ENCODE assay signal across 18 cellular contexts in the genomic region with DNA sequence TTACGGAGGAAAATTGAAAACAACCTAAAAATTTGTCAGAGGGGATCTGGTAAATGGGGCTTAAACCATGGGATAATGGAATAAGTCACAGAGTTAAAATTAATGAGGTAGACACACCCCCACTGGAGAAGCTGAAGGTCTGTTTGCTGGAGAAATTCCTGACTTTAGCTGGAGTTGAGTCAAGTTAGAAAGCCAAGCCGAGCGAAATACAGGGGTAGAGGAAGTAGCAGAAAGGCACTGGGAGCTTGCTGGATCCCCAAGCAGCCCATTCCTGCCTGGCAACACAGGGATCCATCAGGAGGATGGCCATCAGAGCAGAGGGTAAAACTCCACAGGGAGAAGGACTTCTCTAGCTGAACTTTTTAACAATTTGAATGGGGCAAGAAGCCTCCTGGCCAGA.
DNase-seq lines count a peak whose midpoint lies in the region; ATAC-seq, FAIRE-seq and TF ChIP-seq lines count a peak whose summit lies in the region.
"Had no signal": no experiment of that assay in that cellular context is flagged by ENCODE, and none has a peak within 500 bp of the region (broad histone marks: within the 10 kb centered on the region; RNA-seq: fewer than 3 reads in every experiment).

No MANE protein-coding gene starts in this region.

- whole genome bisulfite sequencing in H9 (ENCODE audit: extremely low coverage, insufficient read length, low lambda C conversion rate): no CpG with 5 or more reads among the region's 3 CpGs

- no peaks in the 10 kb centered on the region for H3K23me2 ChIP-seq in H9 (ENCODE audit: insufficient read length, low read depth, low read length, poor library complexity, severe bottlenecking)

- no peaks in the 10 kb centered on the region for H3K9me3 ChIP-seq in CD8-positive, alpha-beta T cell (ENCODE audit: low read length)
- H3K9me3 ChIP-seq in H9 (ENCODE audit: control insufficient read depth, low read depth, low read length): peaks cover under 1% of the 10 kb centered on the region

- no peaks in the 10 kb centered on the region for H3K4me1 ChIP-seq in CD8-positive, alpha-beta T cell (ENCODE audit: insufficient read depth, low read length)
- no peaks in the 10 kb centered on the region; the same call in 1 of the 2 replicates for H3K4me1 ChIP-seq in H9 (ENCODE audit: insufficient read depth, low read length)

- peaks cover 46% of the 10 kb centered on the region for H3K36me3 Mint-ChIP-seq in CD8-positive, alpha-beta T cell
- H3K36me3 Mint-ChIP-seq in H9 (ENCODE audit: insufficient read depth in 1 of 3, low read depth in 3 of 3) (peaks cover 15 to 33% (median 19%) of the 10 kb centered on the region in 3 experiments), nephron progenitor cell (ENCODE audit: low read depth) (peaks cover 46% of the 10 kb centered on the region)

- peak overlapping the region; percentile 67 for H3K27ac Mint-ChIP-seq in CD8-positive, alpha-beta T cell
- H3K27ac Mint-ChIP-seq in H9 (peak overlapping the region; percentile 0 to 78 (median 63); a peak in 6 of 7 replicates), nephron progenitor cell (peak overlapping the region; percentile 70)

- H3K79me2 ChIP-seq in H9 (ENCODE audit: insufficient read depth, low read length): no peaks in the 10 kb centered on the region

- no peak overlapping the region for H2AK5ac ChIP-seq in H9 (ENCODE audit: insufficient read length, low read length)

- H2BK120ac ChIP-seq in H9 (ENCODE audit: low read depth, low read length, poor library complexity, severe bottlenecking): no peak overlapping the region

- H3K4me3 Mint-ChIP-seq in CD8-positive, alpha-beta T cell: no peak overlapping the region
- H3K4me3 Mint-ChIP-seq in H9 (no peak overlapping the region), nephron progenitor cell (no peak overlapping the region)

- no peak overlapping the region for H2BK15ac ChIP-seq in H9 (ENCODE audit: low read depth, low read length)

- peaks cover 16% of the 10 kb centered on the region for H3K4me1 Mint-ChIP-seq in CD8-positive, alpha-beta T cell (ENCODE audit: low read depth)
- peaks cover 25 to 29% of the 10 kb centered on the region in 2 experiments for H3K4me1 Mint-ChIP-seq in H9
- H3K4me1 Mint-ChIP-seq in nephron progenitor cell: peaks cover 16% of the 10 kb centered on the region

- no peaks in the 10 kb centered on the region for H3K27me3 Mint-ChIP-seq in CD8-positive, alpha-beta T cell (ENCODE audit: low read depth)
- no peaks in the 10 kb centered on the region; the same call in 1 of the 2 replicates for H3K27me3 Mint-ChIP-seq in H9 (ENCODE audit: low read depth)
- H3K27me3 Mint-ChIP-seq in nephron progenitor cell (ENCODE audit: low read depth, poor library complexity): no peaks in the 10 kb centered on the region

- H3K4me2 ChIP-seq in H9 (ENCODE audit: insufficient read depth, insufficient read length, low read length): no peak overlapping the region

- H3K56ac ChIP-seq in H9 (ENCODE audit: insufficient read length, low read depth, low read length): no peak overlapping the region

- peaks cover 4% of the 10 kb centered on the region for H3K36me3 ChIP-seq in CD8-positive, alpha-beta T cell (ENCODE audit: insufficient read depth, low read length)

- no peak for DNase-seq in CD8-positive, alpha-beta T cell
- peak; percentile 25 for DNase-seq in H9
- DNase-seq in choroid plexus epithelial cell (ENCODE audit: low read depth): peak; percentile 4
- DNase-seq in nephron progenitor cell: no peak
- no peak for DNase-seq in HUDEP-2 (lab: John Stamatoyannopoulos, UW; ENCODE audit: unreplicated experiment in 76 of 76)
- no peak for DNase-seq in NCI-H748 treated with DMSO at 0.1 percent for 48 hours (lab: John Stamatoyannopoulos, UW)
- DNase-seq in GM12891 (ENCODE audit: insufficient read length, low spot score): no peak
- DNase-seq: COR-L47, GM23248, KG1, NCI-H1048, NCI-H1436 treated with DMSO at 0.1 percent for 48 hours, NCI-H2029 treated with DMSO at 0.1 percent for 48 hours, NCI-H2171 treated with DMSO at 0.1 percent for 48 hours, NCI-H774, RPMI8226, SIG-M5 had no signal

- no peak overlapping the region for H2BK5ac ChIP-seq in H9 (ENCODE audit: insufficient read length, low read length)

- no peak overlapping the region for H3K9ac ChIP-seq in H9 (ENCODE audit: extremely low read depth, insufficient read length, low read length)
- H3K9ac ChIP-seq: GM23248 had no signal

- no peaks in the 10 kb centered on the region for H3K9me3 Mint-ChIP-seq in CD8-positive, alpha-beta T cell
- H3K9me3 Mint-ChIP-seq in H9 (peaks cover 59 to 72% of the 10 kb centered on the region in 2 experiments), nephron progenitor cell (peaks cover 44% of the 10 kb centered on the region)

- no peaks in the 10 kb centered on the region for H3K79me1 ChIP-seq in H9 (ENCODE audit: insufficient read depth, low read depth, low read length, poor library complexity, severe bottlenecking)

- no peaks in the 10 kb centered on the region for H3K27me3 ChIP-seq in CD8-positive, alpha-beta T cell (ENCODE audit: insufficient read depth, low read length)
- no peaks in the 10 kb centered on the region for H3K27me3 ChIP-seq in H9 (ENCODE audit: insufficient read depth, low read length)

- H4K91ac ChIP-seq in H9 (ENCODE audit: insufficient read length, low read depth, low read length): no peak overlapping the region

- H3K14ac ChIP-seq in H9 (ENCODE audit: insufficient read depth, low read length): no peak overlapping the region

- ATAC-seq in CD8-positive, alpha-beta T cell: no peak

- no peak overlapping the region for H3K23ac ChIP-seq in H9 (ENCODE audit: insufficient read length, low read depth, low read length)

- H4K5ac ChIP-seq in H9 (ENCODE audit: insufficient read length, low read depth, low read length): no peak overlapping the region

- TF ChIP-seq POLR2A in GM12891 (IDR thresholded peaks at IDR 0.05; ENCODE audit: low read depth, low read length): no peak

- no peak for FAIRE-seq in GM12891 (lab: Jason Lieb, UNC)

- POLR2A ChIA-PET in CD8-positive, alpha-beta T cell (lab: Charles Lee): no interaction called here

- H2BK12ac ChIP-seq in H9 (ENCODE audit: insufficient read length, low read depth, low read length): no peak overlapping the region

- H3K4ac ChIP-seq in H9 (ENCODE audit: low read depth, low read length): no peak overlapping the region

- intact Hi-C loops in CD8-positive, alpha-beta T cell (cut with DNase I, micrococcal nuclease): no loop called here

- no peak overlapping the region for H2AFZ ChIP-seq in H9 (ENCODE audit: low read length)
- H2AFZ ChIP-seq: GM23248 had no signal

- no peak overlapping the region for H3K4me3 ChIP-seq in CD8-positive, alpha-beta T cell (ENCODE audit: low read depth, low read length)
- H3K4me3 ChIP-seq in choroid plexus epithelial cell (ENCODE audit: low read depth, low read length): no peak overlapping the region
- H3K4me3 ChIP-seq: GM23248 had no signal

- no peak overlapping the region for H3T11ph ChIP-seq in H9 (ENCODE audit: low read length)

- H3K18ac ChIP-seq in H9 (ENCODE audit: insufficient read length, low read depth, low read length): no peak overlapping the region

- H2BK20ac ChIP-seq in H9 (ENCODE audit: low read depth, low read length, poor library complexity, severe bottlenecking): no peak overlapping the region

- no peak overlapping the region for H4K8ac ChIP-seq in H9 (replicated peaks; ENCODE audit: insufficient read length, low read depth, low read length)

- TF ChIP-seq CTCF in CD8-positive, alpha-beta T cell (IDR thresholded peaks at IDR 0.05): no peak
- TF ChIP-seq CTCF in H9 (conservative IDR thresholded peaks at IDR 0.05): no peak
- TF ChIP-seq CTCF in choroid plexus epithelial cell (conservative IDR thresholded peaks at IDR 0.05; ENCODE audit: low read depth, low read length): no peak
- TF ChIP-seq CTCF in nephron progenitor cell (IDR thresholded peaks at IDR 0.05): no peak

- no peak overlapping the region for H3K27ac ChIP-seq in CD8-positive, alpha-beta T cell (ENCODE audit: low read depth, low read length)
- H3K27ac ChIP-seq in H9 (ENCODE audit: insufficient read length, low read depth, low read length): no peak overlapping the region
- H3K27ac ChIP-seq: C4-2B, GM23248 had no signal

- no peaks in the 10 kb centered on the region for H4K20me1 ChIP-seq in H9 (ENCODE audit: control insufficient read depth, insufficient read depth, insufficient read length)

- CTCF ChIA-PET in CD8-positive, alpha-beta T cell (lab: Charles Lee): no interaction called here

TF ChIP-seq in GM12891, 5 proteins besides CTCF, POLR2A, EP300 and RAD21:
- TF ChIP-seq POU2F2 (IDR thresholded peaks at IDR 0.05; ENCODE audit: low read depth, low read length) (no peak), SPI1 (IDR thresholded peaks at IDR 0.05; ENCODE audit: low read depth, low read length) (no peak), PAX5 (IDR thresholded peaks at IDR 0.05; ENCODE audit: insufficient read depth, low read length, severe bottlenecking) (no peak)

Comparison
In these comparisons a context has a peak if more than half of its experiments do, and no peak if none do; other contexts are left out.
1. DNase-seq: peak in H9 (single experiment) and choroid plexus epithelial cell (single experiment); none in CD8-positive, alpha-beta T cell (0 of 7), nephron progenitor cell (single experiment), HUDEP-2 (0 of 76), NCI-H748 treated with DMSO at 0.1 percent for 48 hours (single experiment) and GM12891 (single experiment).
2. Peak in every context shown above with its lines, with median percentiles within 50 percentile points of each other: H3K27ac Mint-ChIP-seq.